In the genomic region with DNA sequence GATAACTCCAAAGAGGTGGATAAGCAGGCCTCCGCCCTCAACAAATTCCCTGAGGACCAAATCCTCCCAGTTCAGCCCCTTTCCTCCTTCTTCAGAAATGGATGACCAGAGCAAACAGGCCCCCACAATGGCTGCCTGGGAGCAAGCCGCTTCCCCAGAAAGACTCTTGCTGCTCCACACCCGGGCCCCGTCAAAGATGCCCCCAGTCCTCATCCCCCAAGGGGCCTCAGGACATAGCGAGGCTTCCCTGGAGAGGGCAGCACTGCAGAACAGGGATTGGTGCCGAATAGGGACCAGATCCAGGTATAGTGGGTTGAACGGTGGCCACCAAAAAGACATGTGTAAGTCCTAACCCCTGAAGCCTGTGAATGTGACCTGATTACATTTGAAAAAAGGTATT, we compare ENCODE assay signal across 15 cellular contexts.
DNase-seq lines count a peak whose midpoint lies in the region; ATAC-seq and TF ChIP-seq lines count a peak whose summit lies in the region.
"Had no signal": no experiment of that assay in that cellular context is flagged by ENCODE, and none has a peak within 500 bp of the region (broad histone marks: within the 10 kb centered on the region; RNA-seq: fewer than 3 reads in every experiment).

No MANE protein-coding gene starts in this region.

- peak overlapping the region; percentile 22 for H3K27ac Mint-ChIP-seq in activated CD8-positive, alpha-beta T cell treated with anti-CD3 and anti-CD28 coated beads for 36 hours
- peak overlapping the region in 4 of 6 donors; percentile 62 to 90 (median 69) for H3K27ac Mint-ChIP-seq in immature natural killer cell

- H3K9me3 ChIP-seq in left ventricle myocardium inferior (replicated peaks): no peaks in the 10 kb centered on the region
- H3K9me3 ChIP-seq in vagina: no peaks in the 10 kb centered on the region
- H3K9me3 ChIP-seq: mucosa of descending colon, prostate gland had no signal

- H3K4me3 ChIP-seq in left ventricle myocardium inferior: no peak overlapping the region
- H3K4me3 ChIP-seq in vagina: no peak overlapping the region
- H3K4me3 ChIP-seq: mucosa of descending colon, PC-9, prostate gland had no signal

- CTCF ChIA-PET in activated CD8-positive, alpha-beta T cell treated with anti-CD3 and anti-CD28 coated beads for 36 hours (lab: Charles Lee): no interaction called here

- H3K36me3 Mint-ChIP-seq in activated CD8-positive, alpha-beta T cell treated with anti-CD3 and anti-CD28 coated beads for 36 hours (ENCODE audit: low read depth): no peaks in the 10 kb centered on the region
- H3K36me3 Mint-ChIP-seq in immature natural killer cell: no peaks in the 10 kb centered on the region

- DNase-seq in left ventricle myocardium inferior (no peak), Right ventricle myocardium superior (no peak), immature natural killer cell (no peak), vagina (ENCODE audit: extremely low spot score in 2 of 2) (no peak), NCI-H510A treated with DMSO at 0.1 percent for 48 hours (lab: John Stamatoyannopoulos, UW) (no peak), DMS53 treated with DMSO at 0.1 percent for 48 hours (lab: John Stamatoyannopoulos, UW; ENCODE audit: unreplicated experiment) (no peak), NOMO-1 treated with DMSO at 0.1 percent for 48 hours (lab: John Stamatoyannopoulos, UW; ENCODE audit: unreplicated experiment) (no peak)
- DNase-seq in activated CD8-positive, alpha-beta T cell treated with anti-CD3 and anti-CD28 coated beads for 36 hours: no peak
- DNase-seq: activated gamma-delta T cell treated with Interleukin-2 at 50 U/mL for 16 hours, kidney, mucosa of descending colon, NCI-H1694, NCI-H524, PC-9 had no signal

- peak overlapping the region; percentile 54 for H3K27ac ChIP-seq in left ventricle myocardium inferior (replicated peaks)
- H3K27ac ChIP-seq in vagina: peak overlapping the region; percentile 18
- H3K27ac ChIP-seq: PC-9, prostate gland had no signal

- intact Hi-C loops in left ventricle myocardium inferior (cut with micrococcal nuclease): no loop called here
- intact Hi-C loops in Right ventricle myocardium superior (cut with DNase I): no loop called here
- intact Hi-C loops in activated CD8-positive, alpha-beta T cell treated with anti-CD3 and anti-CD28 coated beads for 36 hours (cut with micrococcal nuclease): no loop called here
- intact Hi-C loops in vagina (cut with DNase I): loop anchor here (10.0 kb wide), 1 partner anchor 99 kb away; a partner anchor contains a TSS

- H3K9me3 Mint-ChIP-seq in activated CD8-positive, alpha-beta T cell treated with anti-CD3 and anti-CD28 coated beads for 36 hours: peaks cover 4% of the 10 kb centered on the region
- H3K9me3 Mint-ChIP-seq in immature natural killer cell: no peaks in the 10 kb centered on the region

- H3K27me3 ChIP-seq in left ventricle myocardium inferior (ENCODE audit: low read depth) (no peaks in the 10 kb centered on the region), vagina (no peaks in the 10 kb centered on the region)

- TF ChIP-seq CTCF in left ventricle myocardium inferior (IDR thresholded peaks at IDR 0.05; ENCODE audit: borderline replicate concordance): no peak
- no peak for TF ChIP-seq CTCF in activated CD8-positive, alpha-beta T cell treated with anti-CD3 and anti-CD28 coated beads for 36 hours (IDR thresholded peaks at IDR 0.05)
- no peak for TF ChIP-seq CTCF in vagina (IDR thresholded peaks at IDR 0.05)

- H3K27me3 Mint-ChIP-seq in activated CD8-positive, alpha-beta T cell treated with anti-CD3 and anti-CD28 coated beads for 36 hours: peaks cover 3% of the 10 kb centered on the region
- peaks cover 5 to 8% (median 7%) of the 10 kb centered on the region in 3 donors for H3K27me3 Mint-ChIP-seq in immature natural killer cell (ENCODE audit: low read depth in 3 of 3)

- POLR2A ChIA-PET in activated CD8-positive, alpha-beta T cell treated with anti-CD3 and anti-CD28 coated beads for 36 hours (lab: Charles Lee): no interaction called here

- no peak overlapping the region for H3K4me3 Mint-ChIP-seq in activated CD8-positive, alpha-beta T cell treated with anti-CD3 and anti-CD28 coated beads for 36 hours
- peak overlapping the region in 4 of 5 donors; percentile 15 to 76 (median 70) for H3K4me3 Mint-ChIP-seq in immature natural killer cell

- H3K4me1 Mint-ChIP-seq in activated CD8-positive, alpha-beta T cell treated with anti-CD3 and anti-CD28 coated beads for 36 hours (ENCODE audit: low read depth): peaks cover 50% of the 10 kb centered on the region
- peaks cover 64 to 72% of the 10 kb centered on the region in 2 donors for H3K4me1 Mint-ChIP-seq in immature natural killer cell

- H3K36me3 ChIP-seq in left ventricle myocardium inferior (no peaks in the 10 kb centered on the region), vagina (no peaks in the 10 kb centered on the region)
- H3K36me3 ChIP-seq: prostate gland had no signal

- H3K4me1 ChIP-seq in left ventricle myocardium inferior (peaks cover 21% of the 10 kb centered on the region), vagina (peaks cover 39% of the 10 kb centered on the region)

- TF ChIP-seq POLR2A in vagina (IDR thresholded peaks at IDR 0.05): no peak

- no peak for ATAC-seq in Right ventricle myocardium superior (ENCODE audit: poor library complexity)
- no peak for ATAC-seq in activated CD8-positive, alpha-beta T cell treated with anti-CD3 and anti-CD28 coated beads for 36 hours
